In genomic region chr11:118610220-118610772, GRCh38 we compare ENCODE assay signal across 9 cellular contexts. TPM values are rescaled to one million over a fixed set of nuclear protein-coding genes. Genes with fewer than 3 reads are reported as not detected.
DNase-seq lines count a peak whose midpoint lies in the region; ATAC-seq and TF ChIP-seq lines count a peak whose summit lies in the region.
"Had no signal": no experiment of that assay in that cellular context is flagged by ENCODE, and none has a peak within 500 bp of the region (broad histone marks: within the 10 kb centered on the region; RNA-seq: fewer than 3 reads in every experiment).

No MANE protein-coding gene starts in this region.

- H3K36me3 ChIP-seq in DND-41 (ENCODE audit: insufficient read depth, low read length) (no peaks in the 10 kb centered on the region), prostate gland (no peaks in the 10 kb centered on the region)

- TF ChIP-seq CTCF in DND-41 (IDR thresholded peaks at IDR 0.05; ENCODE audit: borderline replicate concordance, extremely low read depth, low read length, poor library complexity, severe bottlenecking) (no peak), WTC11 (IDR thresholded peaks at IDR 0.05) (no peak), fibroblast of villous mesenchyme (IDR thresholded peaks at IDR 0.05; ENCODE audit: insufficient read depth, low read depth, low read length) (no peak), prostate gland (IDR thresholded peaks at IDR 0.05) (no peak)

- CTCF ChIA-PET in WTC11 (lab: Charles Lee) = interaction anchor here (0.5 to 12.5 kb wide), 14 partner anchors 9 to 416 kb away, joined by 3 to 127 read pairs (median 4); partner anchors contain the start of gene DDX6

- H3K4me1 ChIP-seq in DND-41 (ENCODE audit: insufficient read depth, low read length) = peaks cover 24% of the 10 kb centered on the region
- H3K4me1 ChIP-seq in prostate gland (replicated peaks) = peaks cover 5% of the 10 kb centered on the region

- H3K4me3 Mint-ChIP-seq in WTC11 = peak overlapping the region; percentile 68

- no peak overlapping the region for H3K27ac Mint-ChIP-seq in WTC11

- ATAC-seq in DND-41 (ENCODE audit: insufficient read depth, low read depth) (no peak), WTC11 (no peak), HG02870 (IDR thresholded peaks at IDR 0.05; ENCODE audit: unreplicated experiment) (no peak)

- H2AFZ ChIP-seq in DND-41 (ENCODE audit: low read depth, low read length) = no peak overlapping the region

- H3K4me2 ChIP-seq in DND-41 (ENCODE audit: insufficient read depth, low read length) = peak overlapping the region; percentile 46

- peaks cover 60% of the 10 kb centered on the region for H3K4me1 Mint-ChIP-seq in WTC11

- TF ChIP-seq POLR2A in prostate gland (IDR thresholded peaks at IDR 0.05) = no peak

- H3K4me3 ChIP-seq in DND-41 (ENCODE audit: low read depth in 1 of 2, low read length in 2 of 2) (no peak overlapping the region), fibroblast of villous mesenchyme (ENCODE audit: low read depth, low read length) (peak overlapping the region; percentile 89), prostate gland (peak overlapping the region; percentile 19 to 24)

- no peak overlapping the region for H3K9ac ChIP-seq in DND-41 (ENCODE audit: low read depth, low read length)

- DNase-seq in DND-41 (no peak), WTC11 (ENCODE audit: low spot score) (peak; percentile 36), fibroblast of villous mesenchyme (ENCODE audit: low read depth) (no peak), prostate gland (ENCODE audit: low spot score) (no peak), cerebellar nuclear complex (lab: John Stamatoyannopoulos, UW) (no peak), EL (no peak), 8988T (no peak)
- DNase-seq: NCI-H446 treated with DMSO at 0.1 percent for 48 hours had no signal

- 59% methylated on average over 37 of the region's 42 CpGs for WGBS in prostate gland

- peaks cover 79% of the 10 kb centered on the region for H3K27me3 ChIP-seq in DND-41 (ENCODE audit: insufficient read depth, low read length, poor library complexity)
- H3K27me3 ChIP-seq in prostate gland (replicated peaks; ENCODE audit: insufficient read depth) = no peaks in the 10 kb centered on the region

- no peaks in the 10 kb centered on the region for H3K9me3 Mint-ChIP-seq in WTC11

- H3K27ac ChIP-seq in DND-41 (ENCODE audit: low read length) (no peak overlapping the region), prostate gland (peak overlapping the region; percentile 87 to 88)

- POLR2A ChIA-PET in WTC11 (lab: Charles Lee) = interaction anchor here (1.2 kb wide), 2 partner anchors 14 to 25 kb away, joined by 3 to 5 read pairs; no protein-coding TSS in a partner anchor

- H3K27me3 Mint-ChIP-seq in WTC11 (ENCODE audit: low read depth) = peaks cover 68% of the 10 kb centered on the region

- no peaks in the 10 kb centered on the region; the same call in 1 of the 2 replicates for H3K36me3 Mint-ChIP-seq in WTC11

- H3K9me3 ChIP-seq in DND-41 (ENCODE audit: insufficient read depth, low read length, severe bottlenecking) (no peaks in the 10 kb centered on the region), prostate gland (no peaks in the 10 kb centered on the region)

- H4K20me1 ChIP-seq in DND-41 (ENCODE audit: insufficient read depth, low read length) = peaks cover 11% of the 10 kb centered on the region

- intact Hi-C loops in prostate gland (cut with DNase I) = no loop called here

- H3K79me2 ChIP-seq in DND-41 (ENCODE audit: insufficient read depth, low read length) = no peaks in the 10 kb centered on the region

TF ChIP-seq in WTC11, 78 proteins besides CTCF, POLR2A, EP300 and RAD21:
- TF ChIP-seq GABPB1 (CRISPR knock-in tag; IDR thresholded peaks at IDR 0.05) = no peak
- TF ChIP-seq FOXK1 (CRISPR knock-in tag; IDR thresholded peaks at IDR 0.05) = no peak

RNA-seq across cellular contexts. Expression of gene PHLDB1, which starts 2.9 kb away (rescaled TPM):
- total RNA-seq in WTC11 (2021) (70.4 to 83.1 TPM (median 71.5 TPM) in 3 replicates), fibroblast of villous mesenchyme (129 and 132 TPM in 2 replicates), prostate gland (100 to 1,000 TPM in 1 of 2 donors, 10 to 100 TPM in 1; 74.5 to 113 TPM)

RNA-seq across cellular contexts. Expression of gene ARCN1, which starts 38.1 kb away (rescaled TPM):
- 134 to 154 TPM (median 141 TPM) in 3 replicates for total RNA-seq in WTC11 (2021)
- total RNA-seq in fibroblast of villous mesenchyme = 180 and 248 TPM in 2 replicates
- total RNA-seq in prostate gland = 100 to 1,000 TPM; 108 to 132 TPM

RNA-seq across cellular contexts. Expression of gene IFT46, which starts 44.6 kb away (rescaled TPM):
- total RNA-seq in WTC11 (2021) = 6.2 to 11.1 TPM (median 10.9 TPM) in 3 replicates
- total RNA-seq in fibroblast of villous mesenchyme = 22.9 and 27.2 TPM in 2 replicates
- total RNA-seq in prostate gland = 10 to 100 TPM; 38.9 to 48.4 TPM

Comparison
In these comparisons a context has a peak if more than half of its experiments do, and no peak if none do; other contexts are left out.
1. H3K4me3 ChIP-seq: peak in fibroblast of villous mesenchyme (single experiment) and prostate gland (2 of 2); none in DND-41 (0 of 2).